ENCODE assay signal across 9 cellular contexts in genomic region chr7:45112648-45113047, GRCh38. TPM values are rescaled to one million over a fixed set of nuclear protein-coding genes. Genes with fewer than 3 reads are reported as not detected.
DNase-seq lines count a peak whose midpoint lies in the region; ATAC-seq, FAIRE-seq and TF ChIP-seq lines count a peak whose summit lies in the region.
"Had no signal": no experiment of that assay in that cellular context is flagged by ENCODE, and none has a peak within 500 bp of the region (broad histone marks: within the 10 kb centered on the region; RNA-seq: fewer than 3 reads in every experiment).

No MANE protein-coding gene starts in this region.

- no peak overlapping the region for H2BK15ac ChIP-seq in mesenchymal stem cell (ENCODE audit: low read depth, poor library complexity, severe bottlenecking)

- intact Hi-C loops in sciatic nerve (cut with DNase I), result no loop called here

- H3K23ac ChIP-seq in mesenchymal stem cell (ENCODE audit: low read length in 2 of 2), result no peak overlapping the region

- DNase-seq in AG10803 (ENCODE audit: low read depth) (peak; percentile 29), HFFc6 (peak; percentile 18), amniotic epithelial cell (ENCODE audit: low read depth) (peak; percentile 66), mesenchymal stem cell (peak; percentile 19), Kasumi-1 (lab: John Stamatoyannopoulos, UW) (no peak), GM12891 (ENCODE audit: insufficient read length, low spot score) (no peak), sciatic nerve (ENCODE audit: low spot score) (no peak)

- H3K4me1 ChIP-seq in mesenchymal stem cell (ENCODE audit: control insufficient read depth, insufficient read depth, low read depth, low read length), result peaks cover 8% of the 10 kb centered on the region

- H2AFZ ChIP-seq in mesenchymal stem cell (ENCODE audit: low read depth, low read length), result no peak overlapping the region

- H3K4me1 Mint-ChIP-seq in HFFc6 (ENCODE audit: low read depth), result peaks cover 35% of the 10 kb centered on the region

- no peak for FAIRE-seq in GM12891 (lab: Jason Lieb, UNC)

- TF ChIP-seq POLR2A in GM12891 (IDR thresholded peaks at IDR 0.05; ENCODE audit: low read depth, low read length), result no peak

- H3K36me3 Mint-ChIP-seq in HFFc6 (ENCODE audit: low read depth), result peaks cover 13% of the 10 kb centered on the region; the same call in 1 of the 2 replicates

- H3K9ac ChIP-seq in mesenchymal stem cell (ENCODE audit: low read length), result peak overlapping the region; percentile 94

- H2BK12ac ChIP-seq in mesenchymal stem cell (ENCODE audit: low read length in 2 of 2), result no peak overlapping the region

- no peak overlapping the region for H4K8ac ChIP-seq in mesenchymal stem cell (ENCODE audit: low read length)

- H3K27ac ChIP-seq in mesenchymal stem cell (ENCODE audit: low read length, poor library complexity, severe bottlenecking), result no peak overlapping the region

- 80% methylated on average over 1 of the region's 1 CpG for WGBS in mesenchymal stem cell

- H3K4me3 ChIP-seq in AG10803 (ENCODE audit: low read length) (no peak overlapping the region; the same call in 1 of the 2 replicates), mesenchymal stem cell (ENCODE audit: insufficient read depth in 1 of 2, low read depth in 1 of 2, low read length in 2 of 2) (peak overlapping the region in 1 of 2 experiments; percentile 94)

- H3K14ac ChIP-seq in mesenchymal stem cell (ENCODE audit: low read length in 2 of 2), result no peak overlapping the region

- peaks cover 11 to 18% of the 10 kb centered on the region in 2 experiments for H3K36me3 ChIP-seq in mesenchymal stem cell (ENCODE audit: control insufficient read depth in 1 of 2, insufficient read depth in 2 of 2, low read depth in 1 of 2, low read length in 2 of 2)

- H2AK5ac ChIP-seq in mesenchymal stem cell (ENCODE audit: low read length, severe bottlenecking), result no peak overlapping the region

- no peak overlapping the region for H3K4ac ChIP-seq in mesenchymal stem cell (ENCODE audit: low read depth in 1 of 2, low read length in 2 of 2)

- H3K27ac Mint-ChIP-seq in HFFc6, result peak overlapping the region; percentile 96

- H3K79me1 ChIP-seq in mesenchymal stem cell (replicated peaks; ENCODE audit: low read length, poor library complexity, severe bottlenecking), result peaks cover 10% of the 10 kb centered on the region

- no peak for ATAC-seq in GM21381 (IDR thresholded peaks at IDR 0.05; ENCODE audit: unreplicated experiment)
- no peak for ATAC-seq in sciatic nerve

- H3K4me3 Mint-ChIP-seq in HFFc6, result peak overlapping the region; percentile 95

- H3K18ac ChIP-seq in mesenchymal stem cell (ENCODE audit: low read depth in 1 of 2, low read length in 2 of 2), result no peak overlapping the region

- no peak overlapping the region for H3K4me2 ChIP-seq in mesenchymal stem cell (ENCODE audit: low read length, poor library complexity, severe bottlenecking)

- peaks cover 10% of the 10 kb centered on the region for H3K27me3 Mint-ChIP-seq in HFFc6 (ENCODE audit: insufficient read depth)

- H3K9me3 Mint-ChIP-seq in HFFc6, result no peaks in the 10 kb centered on the region

- peaks cover 27 to 30% of the 10 kb centered on the region in 2 experiments for H3K27me3 ChIP-seq in mesenchymal stem cell (ENCODE audit: control insufficient read depth in 1 of 2, insufficient read depth in 1 of 2, low read length in 2 of 2)

- H2BK5ac ChIP-seq in mesenchymal stem cell (ENCODE audit: low read depth, low read length, poor library complexity, severe bottlenecking), result no peak overlapping the region

- no peak overlapping the region for H4K91ac ChIP-seq in mesenchymal stem cell (ENCODE audit: low read length)

- no peak overlapping the region for H2BK120ac ChIP-seq in mesenchymal stem cell (ENCODE audit: low read depth, low read length)

- no peaks in the 10 kb centered on the region for H3K9me3 ChIP-seq in mesenchymal stem cell (ENCODE audit: control insufficient read depth, low read length)

- TF ChIP-seq CTCF in AG10803 (conservative IDR thresholded peaks at IDR 0.05; ENCODE audit: low read length) (no peak), HFFc6 (IDR thresholded peaks at IDR 0.05) (no peak)

TF ChIP-seq in GM12891, 5 proteins besides CTCF, POLR2A, EP300 and RAD21:
- no peak for TF ChIP-seq SPI1 (IDR thresholded peaks at IDR 0.05; ENCODE audit: low read depth, low read length)
- no peak for TF ChIP-seq PAX5 (IDR thresholded peaks at IDR 0.05; ENCODE audit: insufficient read depth, low read length, severe bottlenecking)
- no peak for TF ChIP-seq TAF1 (IDR thresholded peaks at IDR 0.05; ENCODE audit: low read depth, low read length)
- no peak for TF ChIP-seq POLR2AphosphoS5 (IDR thresholded peaks at IDR 0.05; ENCODE audit: low read depth, low read length)
- TF ChIP-seq POU2F2 (IDR thresholded peaks at IDR 0.05; ENCODE audit: low read depth, low read length), result no peak
TF ChIP-seq in GM12891: peak in this region for 0.

RNA-seq across cellular contexts. Expression of gene TBRG4, which starts 1.2 kb away (rescaled TPM):
- 10 to 100 TPM; 53.8 to 68.1 (median 61.2) TPM for total RNA-seq in HFFc6 (2021; fragmentation: NEBNext Ultra II Directional; extraction: Animal tissue kit (Norgen Biotek cat#: 25700))
- 33.6 TPM for polyA plus RNA-seq in mesenchymal stem cell (2013, experiment 1 of 2)
- polyA plus RNA-seq in mesenchymal stem cell (2013, experiment 2 of 2), result 33.0 TPM
- polyA plus RNA-seq in GM12891 (2012; ENCODE audit: low read depth, missing spikeins), result 58.5 TPM
- 39.5 TPM for total RNA-seq in sciatic nerve

RNA-seq across cellular contexts. Expression of gene NACAD, which starts 23.9 kb away (rescaled TPM):
- 10 to 100 TPM in 2 of 6 experiments, 1 to 10 TPM in 4; 5.5 to 10.5 (median 9.6) TPM for total RNA-seq in HFFc6 (2021; fragmentation: NEBNext Ultra II Directional; extraction: Animal tissue kit (Norgen Biotek cat#: 25700))
- 5.6 TPM for polyA plus RNA-seq in mesenchymal stem cell (2013, experiment 1 of 2)
- 5.5 TPM for polyA plus RNA-seq in mesenchymal stem cell (2013, experiment 2 of 2)
- polyA plus RNA-seq in GM12891 (2012; ENCODE audit: low read depth, missing spikeins), result 0.03 TPM
- 12.0 TPM for total RNA-seq in sciatic nerve

RNA-seq across cellular contexts. Expression of gene RAMP3, which starts 44.9 kb away (rescaled TPM):
- not detected for total RNA-seq in HFFc6 (2021; fragmentation: NEBNext Ultra II Directional; extraction: Animal tissue kit (Norgen Biotek cat#: 25700))
- not detected for polyA plus RNA-seq in mesenchymal stem cell (2013, experiment 1 of 2)
- not detected for polyA plus RNA-seq in mesenchymal stem cell (2013, experiment 2 of 2)
- not detected for polyA plus RNA-seq in GM12891 (2012; ENCODE audit: low read depth, missing spikeins)
- 59.6 TPM for total RNA-seq in sciatic nerve
- total RNA-seq: T-helper 2 cell treated with Interferon-gamma antibody and Interleukin-4, amounts not matched to agents 100 ng/mL and 5 ng/mL, for 36 hours had no signal

Comparison
In these comparisons a context has a peak if more than half of its experiments do, and no peak if none do; other contexts are left out.
1. DNase-seq: peak in AG10803 (single experiment), HFFc6 (single experiment), amniotic epithelial cell (single experiment) and mesenchymal stem cell (single experiment); none in Kasumi-1 (0 of 2), GM12891 (single experiment) and sciatic nerve (single experiment).
2. RNA of gene RAMP3, which starts 44.9 kb away (total RNA-seq): 59.6 TPM in sciatic nerve (single experiment); not detected in HFFc6; every median in the first group is over 10 times any median in the second.